24 cellular contexts compared by ENCODE assay signal in genomic region chr4:72948080-72948479, GRCh38.
"Had no signal": no experiment of that assay in that cellular context is flagged by ENCODE, and none has a peak within 500 bp of the region (broad histone marks: within the 10 kb centered on the region; RNA-seq: fewer than 3 reads in every experiment).

No MANE protein-coding gene starts in this region.

- H3K4me3 Mint-ChIP-seq: mesothelial cell of epicardium; naive B cell; natural killer cell; stimulated activated effector memory CD8-positive, alpha-beta T cell treated with anti-CD3 and anti-CD28 coated beads, Interleukin-12 subunit alpha, Interleukin-12 subunit beta, amount 100 ng/mL, for 72 hours; stimulated activated naive CD8-positive, alpha-beta T cell treated with anti-CD3 and anti-CD28 coated beads, Interleukin-15, Interleukin-2, amounts not matched to agents 100 ng/mL and 50 ng/mL, for 24 hours had no signal

- H3K27ac ChIP-seq: left ventricle myocardium inferior, ovary, prostate gland, skin epidermis, spleen, suprapubic skin, thoracic aorta, tibial artery, uterus had no signal

- DNase-seq: hypothalamus; left ventricle myocardium inferior; mesendoderm; naive B cell; natural killer cell; ovary; posterior cingulate gyrus; retina; right cardiac atrium; spleen; stimulated activated CD4-positive, alpha-beta T cell treated with anti-CD3 and anti-CD28 coated beads, Interleukin-4, amount 100 ng/mL, for 24 hours; stimulated activated naive CD4-positive, alpha-beta T cell; tibial artery; trophoblast cell; uterus had no signal

- H3K4me3 ChIP-seq: left ventricle myocardium inferior, lung, ovary, prostate gland, skin epidermis, spleen, suprapubic skin, thoracic aorta, tibial artery, uterus had no signal

- H3K36me3 ChIP-seq: left ventricle myocardium inferior, ovary, prostate gland, spleen, suprapubic skin, thoracic aorta, tibial artery, uterus had no signal

- H3K4me1 ChIP-seq: left ventricle myocardium inferior, prostate gland, spleen, suprapubic skin, uterus had no signal

- H3K9me3 ChIP-seq: left ventricle myocardium inferior, ovary, prostate gland, suprapubic skin, thoracic aorta, uterus had no signal

- H3K9me3 Mint-ChIP-seq: mesothelial cell of epicardium had no signal

- H3K27ac Mint-ChIP-seq: mesothelial cell of epicardium; naive B cell; natural killer cell; stimulated activated effector memory CD8-positive, alpha-beta T cell treated with anti-CD3 and anti-CD28 coated beads, Interleukin-12 subunit alpha, Interleukin-12 subunit beta, amount 100 ng/mL, for 72 hours; stimulated activated naive CD8-positive, alpha-beta T cell treated with anti-CD3 and anti-CD28 coated beads, Interleukin-15, Interleukin-2, amounts not matched to agents 100 ng/mL and 50 ng/mL, for 24 hours had no signal

- H3K4me1 Mint-ChIP-seq: mesothelial cell of epicardium; naive B cell; natural killer cell; stimulated activated effector memory CD8-positive, alpha-beta T cell treated with anti-CD3 and anti-CD28 coated beads, Interleukin-12 subunit alpha, Interleukin-12 subunit beta, amount 100 ng/mL, for 72 hours had no signal

- H3K36me3 Mint-ChIP-seq: mesothelial cell of epicardium; naive B cell; natural killer cell; stimulated activated effector memory CD8-positive, alpha-beta T cell treated with anti-CD3 and anti-CD28 coated beads, Interleukin-12 subunit alpha, Interleukin-12 subunit beta, amount 100 ng/mL, for 72 hours had no signal

- ATAC-seq: natural killer cell; right cardiac atrium; sciatic nerve; stimulated activated effector memory CD8-positive, alpha-beta T cell treated with anti-CD3 and anti-CD28 coated beads, Interleukin-12 subunit alpha, Interleukin-12 subunit beta, amount 100 ng/mL, for 72 hours had no signal
